Comparison of ENCODE assay signal across 8 cellular contexts in the genomic region with DNA sequence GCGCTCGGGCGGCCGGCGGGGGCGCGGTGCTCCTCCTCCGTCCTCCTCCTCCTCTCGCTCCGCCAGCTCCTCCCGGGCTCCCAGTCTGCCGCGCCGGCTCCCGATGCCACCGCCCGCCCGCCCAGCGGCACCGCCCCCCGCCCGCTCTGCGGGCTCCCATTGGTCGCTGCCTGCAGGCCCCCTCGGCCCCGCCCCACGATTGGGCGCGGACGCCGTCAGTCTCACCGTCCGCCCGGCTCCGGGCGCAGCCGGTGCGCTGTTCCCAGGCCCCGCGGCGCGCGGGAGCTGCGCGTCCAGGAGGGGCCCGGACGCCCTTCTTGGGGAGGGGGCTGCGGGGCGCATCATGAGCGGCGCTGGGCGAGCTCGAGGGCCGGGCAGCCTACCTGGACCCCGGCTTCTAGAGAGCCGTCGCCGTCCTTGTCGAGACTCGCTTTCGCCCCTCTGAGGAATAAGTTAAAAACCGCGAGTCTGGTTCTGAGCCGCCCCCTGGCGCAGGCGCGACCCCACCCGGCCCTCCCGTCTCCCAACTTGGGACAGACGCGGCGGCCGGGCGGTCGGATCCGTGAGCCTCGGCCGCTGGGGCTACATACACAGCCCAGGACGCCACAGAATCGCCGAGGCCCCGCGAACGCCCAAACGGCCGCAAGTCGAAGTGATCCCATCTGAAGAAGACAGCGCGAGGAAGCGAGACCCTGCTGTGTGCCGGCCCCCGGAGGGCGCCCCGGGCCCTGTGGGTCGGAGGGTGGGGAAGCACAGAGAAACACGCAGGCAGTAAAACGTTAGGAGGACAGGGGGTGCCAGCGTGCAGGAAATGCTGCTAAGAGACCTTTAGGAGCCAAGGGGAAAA. TPM values are rescaled to one million over a fixed set of nuclear protein-coding genes. Genes with fewer than 3 reads are reported as not detected.
DNase-seq lines count a peak whose midpoint lies in the region; ATAC-seq and TF ChIP-seq lines count a peak whose summit lies in the region.

TSS of gene SIPA1L2 (minus strand) at position 87 of the 847 bp plus-strand sequence. CDS start 114,794 bp downstream, outside the sequence.

- H3K4me3 Mint-ChIP-seq in progenitor cell of endocrine pancreas (ENCODE audit: low read depth) = peak within 1 kb of the TSS; percentile 96

- no peaks in the 10 kb centered on the region for H3K9me3 Mint-ChIP-seq in progenitor cell of endocrine pancreas (ENCODE audit: low read depth)

- H3K9me3 ChIP-seq in adrenal gland (replicated peaks in 1 of 3) = no peaks in the 10 kb centered on the region
- no peaks in the 10 kb centered on the region for H3K9me3 ChIP-seq in upper lobe of left lung

- TF ChIP-seq POLR2A in adrenal gland (IDR thresholded peaks at IDR 0.05) (peak in 1 of 2 donors; percentile 67), upper lobe of left lung (IDR thresholded peaks at IDR 0.05) (peak in 3 of 4 donors; percentile 43 to 81 (median 48))

- peaks cover 37% of the 10 kb centered on the region for H3K4me1 Mint-ChIP-seq in progenitor cell of endocrine pancreas (ENCODE audit: low read depth)

- peaks cover 16% of the 10 kb centered on the region for H3K27me3 Mint-ChIP-seq in progenitor cell of endocrine pancreas

- ATAC-seq in HG02623 (IDR thresholded peaks at IDR 0.05; ENCODE audit: unreplicated experiment) (peak; percentile 95), left cardiac atrium (peak; percentile 97 to 98), upper lobe of left lung (ENCODE audit: low FRiP score in 2 of 2) (peak; percentile 97 to 98)

- peaks cover 0 to 23% of the 10 kb centered on the region in 2 donors for H3K4me1 ChIP-seq in adrenal gland (replicated peaks in 1 of 2)
- H3K4me1 ChIP-seq in upper lobe of left lung = peaks cover 22 to 43% (median 31%) of the 10 kb centered on the region in 4 donors

- H3K36me3 ChIP-seq in adrenal gland (replicated peaks in 1 of 2) = no peaks in the 10 kb centered on the region
- no peaks in the 10 kb centered on the region for H3K36me3 ChIP-seq in upper lobe of left lung

- intact Hi-C loops in adrenal gland (cut with DNase I) (loop anchor here (5.0 to 10.0 kb wide), 6 partner anchors 315 to 765 kb away; no protein-coding TSS in a partner anchor), left cardiac atrium (cut with DNase I) (loop anchor here (5.0 to 10.0 kb wide), 4 partner anchors 175 to 607 kb away; partner anchors contain the start of genes MAP10 (in 1 of the 2) and NTPCR (in 1 of the 2))

- no peak for TF ChIP-seq EP300 in upper lobe of left lung (IDR thresholded peaks at IDR 0.05)

- DNase-seq in GM10248 (ENCODE audit: extremely low spot score) = peak; percentile 100
- peak; percentile 94 for DNase-seq in NCI-H1048 (lab: John Stamatoyannopoulos, UW)
- DNase-seq in SW 1271 (lab: John Stamatoyannopoulos, UW) = peak; percentile 9 to 59
- DNase-seq in adrenal gland = peak; percentile 91 to 97 (median 94)
- DNase-seq in left cardiac atrium = peak; percentile 94
- DNase-seq in progenitor cell of endocrine pancreas (ENCODE audit: low spot score, unreplicated experiment) = peak; percentile 95
- peak; percentile 93 to 100 for DNase-seq in upper lobe of left lung

- H3K27me3 ChIP-seq in adrenal gland = no peaks in the 10 kb centered on the region
- H3K27me3 ChIP-seq in upper lobe of left lung = peaks cover 0 to 3% (median 0%) of the 10 kb centered on the region in 4 donors

- peak; percentile 50 for TF ChIP-seq CTCF in GM10248 (IDR thresholded peaks at IDR 0.05; ENCODE audit: control extremely low read depth, extremely low read depth, low read depth, missing control alignments)
- peak; percentile 21 to 58 (median 41) for TF ChIP-seq CTCF in adrenal gland (IDR thresholded peaks at IDR 0.05)
- TF ChIP-seq CTCF in progenitor cell of endocrine pancreas (IDR thresholded peaks at IDR 0.05; ENCODE audit: unreplicated experiment) = peak; percentile 67
- TF ChIP-seq CTCF in upper lobe of left lung (IDR thresholded peaks at IDR 0.05) = peak; percentile 28 to 73 (median 50)

- H3K27ac Mint-ChIP-seq in progenitor cell of endocrine pancreas = peak within 1 kb of the TSS; percentile 96

- H3K27ac ChIP-seq in adrenal gland (peak within 1 kb of the TSS in 4 of 5 donors; percentile 64 to 82 (median 74)), upper lobe of left lung (peak within 1 kb of the TSS; percentile 86 to 95 (median 92))

- 0 to 1% (median 1%) methylated on average over 7 to 98 of the region's 98 CpGs for WGBS in adrenal gland, 4 donors
- 0 to 1% methylated on average over 12 to 48 of the region's 98 CpGs for WGBS in upper lobe of left lung, 2 donors

- H3K4me3 ChIP-seq in adrenal gland = peak within 1 kb of the TSS in 2 of 4 donors; percentile 55 to 76
- H3K4me3 ChIP-seq in upper lobe of left lung = peak within 1 kb of the TSS; percentile 84 to 95 (median 86)

- CTCF ChIA-PET in GM10248 (lab: Yijun Ruan, JAX) = interaction anchor here (0.9 kb wide), 1 partner anchor 394 kb away, joined by 4 read pairs; no protein-coding TSS in a partner anchor

- POLR2A ChIA-PET in GM10248 (lab: Yijun Ruan, JAX) = no interaction called here

- H3K36me3 Mint-ChIP-seq in progenitor cell of endocrine pancreas (ENCODE audit: insufficient read depth) = no peaks in the 10 kb centered on the region

RNA-seq across cellular contexts. Expression of gene SIPA1L2, which starts in this region (rescaled TPM):
- total RNA-seq in adrenal gland (10 to 100 TPM in 5 of 8 donors, 1 to 10 TPM in 3; 8.3 to 15.9 (median 10.8) TPM), left cardiac atrium (10 to 100 TPM; 42.3 to 57.1 TPM), progenitor cell of endocrine pancreas (37.6 and 41.0 TPM in 2 replicates), upper lobe of left lung (10 to 100 TPM; 23.3 to 51.3 (median 34.2) TPM)
- polyA plus RNA-seq in adrenal gland = 10 to 100 TPM in 1 of 3 donors, 1 to 10 TPM in 2; 5.5 to 11.6 (median 6.2) TPM

Comparison
In these comparisons a context has a peak if more than half of its experiments do, and no peak if none do; other contexts are left out.
1. DNase-seq: peak in every context shown above with its lines; median percentile 100 in GM10248; 96 in upper lobe of left lung; 95 in progenitor cell of endocrine pancreas; 94 in NCI-H1048; 94 in adrenal gland; 94 in left cardiac atrium; 34 in SW 1271.